8 cellular contexts compared by ENCODE assay signal in genomic region chr1:205141236-205142104, GRCh38. TPM values are rescaled to one million over a fixed set of nuclear protein-coding genes. Genes with fewer than 3 reads are reported as not detected.
DNase-seq lines count a peak whose midpoint lies in the region; ATAC-seq and TF ChIP-seq lines count a peak whose summit lies in the region.

No MANE protein-coding gene starts in this region.

- WGBS in right cardiac atrium = 15% methylated on average over 12 of the region's 12 CpGs

- H3K4me3 ChIP-seq in AG04449 (ENCODE audit: low read depth, low read length) (no peak overlapping the region), right cardiac atrium (ENCODE audit: low read length) (no peak overlapping the region)

- H3K27me3 ChIP-seq in right cardiac atrium (ENCODE audit: control insufficient read depth, insufficient read depth) = no peaks in the 10 kb centered on the region

- POLR2A ChIA-PET in AG04449 (lab: Yijun Ruan, JAX) = no interaction called here

- peak; percentile 45 for DNase-seq in AG04449 (ENCODE audit: low read depth, low spot score)
- peak; percentile 62 for DNase-seq in GM19240 (ENCODE audit: insufficient read length, low spot score)
- peak; percentile 67 for DNase-seq in NCI-H146 (lab: John Stamatoyannopoulos, UW)
- peak; percentile 29 to 75 (median 55) for DNase-seq in T-helper 1 cell
- peak in 53 of 56 donors; percentile 4 to 91 (median 50) for DNase-seq in amygdala (lab: John Stamatoyannopoulos, UW)
- peak; percentile 75 to 86 (median 77) for DNase-seq in right cardiac atrium
- peak; percentile 87 for DNase-seq in sciatic nerve (ENCODE audit: low spot score)

- intact Hi-C loops in right cardiac atrium (cut with DNase I) = loop anchor here in 2 of 4 donors (10.0 kb wide), 1 partner anchor 113 kb away; no protein-coding TSS in a partner anchor
- intact Hi-C loops in sciatic nerve (cut with DNase I) = no loop called here

- H3K27ac ChIP-seq in right cardiac atrium (ENCODE audit: low read length) = no peak overlapping the region

- H3K9me3 ChIP-seq in right cardiac atrium (ENCODE audit: control insufficient read depth, low read length) = no peaks in the 10 kb centered on the region

- CTCF ChIA-PET in AG04449 (lab: Yijun Ruan, JAX) = interaction anchor here (0.6 to 9.7 kb wide), 60 partner anchors 10 to 195 kb away, joined by 3 to 239 read pairs (median 4); partner anchors contain the start of gene RBBP5

- ATAC-seq in right cardiac atrium = peak; percentile 82 to 85
- ATAC-seq in sciatic nerve = peak; percentile 86
- no peak for ATAC-seq in GM18519 (IDR thresholded peaks at IDR 0.05; ENCODE audit: low FRiP score, unreplicated experiment)

- H3K4me1 ChIP-seq in right cardiac atrium (ENCODE audit: control insufficient read depth, insufficient read depth, low read length) = peaks cover 2% of the 10 kb centered on the region

- peak; percentile 64 for TF ChIP-seq CTCF in AG04449 (IDR thresholded peaks at IDR 0.05; ENCODE audit: insufficient read depth, low read length, missing control alignments)

RNA-seq across cellular contexts. Expression of gene RBBP5, which starts 19.7 kb away (rescaled TPM):
- total RNA-seq in right cardiac atrium = 10 to 100 TPM in 3 of 4 donors, 1 to 10 TPM in 1; 9.9 to 13.1 (median 11.7) TPM
- polyA plus RNA-seq in right cardiac atrium = 5.4 TPM
- total RNA-seq in sciatic nerve = 18.1 TPM

RNA-seq across cellular contexts. Expression of gene TMEM81, which starts 57.2 kb away (rescaled TPM):
- total RNA-seq in right cardiac atrium (1 to 10 TPM; 1.6 to 3.5 (median 2.8) TPM), sciatic nerve (2.8 TPM)
- 2.6 TPM for polyA plus RNA-seq in right cardiac atrium
